19 cellular contexts compared by ENCODE assay signal in genomic region chr11:12469451-12469850, GRCh38.
DNase-seq lines count a peak whose midpoint lies in the region; ATAC-seq and TF ChIP-seq lines count a peak whose summit lies in the region.
"Had no signal": no experiment of that assay in that cellular context is flagged by ENCODE, and none has a peak within 500 bp of the region (broad histone marks: within the 10 kb centered on the region; RNA-seq: fewer than 3 reads in every experiment).

No MANE protein-coding gene starts in this region.

- TF ChIP-seq CTCF in breast epithelium (IDR thresholded peaks at IDR 0.05) (no peak), MCF 10A (IDR thresholded peaks at IDR 0.05; ENCODE audit: unreplicated experiment) (no peak), fibroblast of pulmonary artery (IDR thresholded peaks at IDR 0.05; ENCODE audit: low read length, missing control alignments) (no peak), osteocyte (IDR thresholded peaks at IDR 0.05) (no peak), CD14-positive monocyte (IDR thresholded peaks at IDR 0.05) (no peak)

- no peaks in the 10 kb centered on the region for H3K27me3 ChIP-seq in breast epithelium
- H3K27me3 ChIP-seq: MG63, suprapubic skin had no signal

- no peaks in the 10 kb centered on the region for H3K9me3 Mint-ChIP-seq in MCF 10A (ENCODE audit: unreplicated experiment)
- peaks cover 2% of the 10 kb centered on the region for H3K9me3 Mint-ChIP-seq in osteocyte (ENCODE audit: unreplicated experiment)
- H3K9me3 Mint-ChIP-seq in CD14-positive monocyte: peaks cover 0 to 7% (median 3%) of the 10 kb centered on the region in 7 donors

- no TSS peak for BruUV-seq in MCF 10A (replicated peaks; lab: Mats Ljungman, UMichigan)

- no peak overlapping the region for H3K4me3 Mint-ChIP-seq in MCF 10A (ENCODE audit: unreplicated experiment)
- H3K4me3 Mint-ChIP-seq in osteocyte (ENCODE audit: unreplicated experiment): peak overlapping the region; percentile 8
- H3K4me3 Mint-ChIP-seq in CD14-positive monocyte: no peak overlapping the region
- H3K4me3 Mint-ChIP-seq: activated CD4-positive, alpha-beta T cell treated with anti-CD3 and anti-CD28 coated beads, Interleukin-2, amount 10 ng/mL, durations not matched to agents 24 days and 14 days; activated naive CD8-positive, alpha-beta T cell treated with anti-CD3 and anti-CD28 coated beads for 36 hours had no signal

- no peaks in the 10 kb centered on the region for H3K36me3 ChIP-seq in breast epithelium

- H3K9me3 ChIP-seq in breast epithelium: peaks cover 0 to 4% of the 10 kb centered on the region in 2 donors
- H3K9me3 ChIP-seq: suprapubic skin had no signal

- TF ChIP-seq POLR2A in breast epithelium (IDR thresholded peaks at IDR 0.05): no peak

- CTCF ChIA-PET in MCF 10A (lab: Yijun Ruan, JAX): interaction anchor here (0.6 kb wide), 1 partner anchor 13 kb away, joined by 3 read pairs; no protein-coding TSS in a partner anchor

- H3K4me3 ChIP-seq in breast epithelium: peak overlapping the region; percentile 8 to 42 (median 10)
- H3K4me3 ChIP-seq in fibroblast of pulmonary artery (replicated peaks; ENCODE audit: low read depth, low read length): no peak overlapping the region
- H3K4me3 ChIP-seq: lung, MG63, suprapubic skin had no signal

- POLR2A ChIA-PET in MCF 10A (lab: Yijun Ruan, JAX): no interaction called here

- H3K4me1 Mint-ChIP-seq in MCF 10A (ENCODE audit: insufficient read depth, unreplicated experiment) (no peaks in the 10 kb centered on the region), osteocyte (ENCODE audit: unreplicated experiment) (peaks cover 51% of the 10 kb centered on the region), CD14-positive monocyte (no peaks in the 10 kb centered on the region)
- H3K4me1 Mint-ChIP-seq: activated CD4-positive, alpha-beta T cell treated with anti-CD3 and anti-CD28 coated beads, Interleukin-2, amount 10 ng/mL, durations not matched to agents 24 days and 14 days; activated naive CD8-positive, alpha-beta T cell treated with anti-CD3 and anti-CD28 coated beads for 36 hours had no signal

- peak overlapping the region; percentile 31 to 79 for H3K27ac ChIP-seq in breast epithelium
- H3K27ac ChIP-seq: suprapubic skin had no signal

- H3K36me3 Mint-ChIP-seq in MCF 10A (ENCODE audit: insufficient read depth, unreplicated experiment) (peaks cover 12% of the 10 kb centered on the region), osteocyte (ENCODE audit: unreplicated experiment) (peaks cover 12% of the 10 kb centered on the region), CD14-positive monocyte (no peaks in the 10 kb centered on the region)
- H3K36me3 Mint-ChIP-seq: activated naive CD8-positive, alpha-beta T cell treated with anti-CD3 and anti-CD28 coated beads for 36 hours had no signal

- H3K27ac Mint-ChIP-seq in MCF 10A (ENCODE audit: low read depth, unreplicated experiment): no peak overlapping the region
- H3K27ac Mint-ChIP-seq in osteocyte (ENCODE audit: unreplicated experiment): peak overlapping the region; percentile 75
- no peak overlapping the region for H3K27ac Mint-ChIP-seq in CD14-positive monocyte
- H3K27ac Mint-ChIP-seq: activated CD4-positive, alpha-beta T cell treated with anti-CD3 and anti-CD28 coated beads, Interleukin-2, amount 10 ng/mL, durations not matched to agents 24 days and 14 days; activated naive CD8-positive, alpha-beta T cell treated with anti-CD3 and anti-CD28 coated beads for 36 hours had no signal

- DNase-seq in breast epithelium (ENCODE audit: low spot score in 2 of 2) (no peak), MCF 10A (ENCODE audit: unreplicated experiment) (no peak), fibroblast of pulmonary artery (ENCODE audit: low read depth) (peak; percentile 55), osteocyte (ENCODE audit: extremely low spot score, unreplicated experiment) (no peak), CD14-positive monocyte (ENCODE audit: low spot score) (no peak), dedifferentiated amniotic fluid mesenchymal stem cell (ENCODE audit: extremely low spot score) (no peak)
- no peak for DNase-seq in activated CD4-positive, alpha-beta T cell treated with anti-CD3 and anti-CD28 coated beads, Interleukin-2, amount 50 U/mL, for 1 hour
- DNase-seq: activated CD4-positive, alpha-beta T cell treated with anti-CD3 and anti-CD28 coated beads, Interleukin-2, amount 10 ng/mL, durations not matched to agents 24 days and 14 days; activated naive CD8-positive, alpha-beta T cell treated with anti-CD3 and anti-CD28 coated beads for 36 hours; activated T-cell treated with anti-CD3 and anti-CD28 coated beads, Interleukin-2, amount 50 U/mL, for 1 hour; erythroblast; GOT3; MG63; NCI-H2029 treated with DMSO at 0.1 percent for 48 hours; NCI-H774; T-helper 9 cell had no signal

- intact Hi-C loops in breast epithelium (cut with DNase I; ENCODE audit: low total_unique reads) (no loop called here), MCF 10A (cut with micrococcal nuclease) (no loop called here), CD14-positive monocyte (cut with micrococcal nuclease) (no loop called here)

- H3K4me1 ChIP-seq in breast epithelium: peaks cover 8 to 10% of the 10 kb centered on the region in 2 donors

- H3K27me3 Mint-ChIP-seq in MCF 10A (ENCODE audit: insufficient read depth, unreplicated experiment): no peaks in the 10 kb centered on the region
- H3K27me3 Mint-ChIP-seq in osteocyte (ENCODE audit: unreplicated experiment): no peaks in the 10 kb centered on the region
- peaks cover 0 to 3% (median 0%) of the 10 kb centered on the region in 3 donors for H3K27me3 Mint-ChIP-seq in CD14-positive monocyte (ENCODE audit: low read depth in 3 of 3)
- H3K27me3 Mint-ChIP-seq: activated naive CD8-positive, alpha-beta T cell treated with anti-CD3 and anti-CD28 coated beads for 36 hours had no signal

- no peak for ATAC-seq in GM18858 (IDR thresholded peaks at IDR 0.05; ENCODE audit: unreplicated experiment)
